Comparison of ENCODE assay signal across 25 cellular contexts in genomic region chr3:78718707-78719106, GRCh38.
"Had no signal": no experiment of that assay in that cellular context is flagged by ENCODE, and none has a peak within 500 bp of the region (broad histone marks: within the 10 kb centered on the region; RNA-seq: fewer than 3 reads in every experiment).

No MANE protein-coding gene starts in this region.

- DNase-seq: colonic mucosa; cortex of kidney; dermis blood vessel endothelial cell; dorsolateral prefrontal cortex; effector CD4-positive, alpha-beta T cell; effector CD8-positive, alpha-beta T cell; effector memory CD4-positive, alpha-beta T cell; effector memory CD8-positive, alpha-beta T cell; endodermal cell; erythroblast; esophagus squamous epithelium; foreskin fibroblast; foreskin keratinocyte; foreskin melanocyte; gastrocnemius medialis; glutamatergic neuron; head of caudate nucleus; heart left ventricle; heart right ventricle had no signal

- H3K4me1 ChIP-seq: colonic mucosa, esophagus muscularis mucosa, esophagus squamous epithelium, gastrocnemius medialis, gastroesophageal sphincter, heart left ventricle, heart right ventricle had no signal

- ATAC-seq: effector memory CD8-positive, alpha-beta T cell; esophagus mucosa; foreskin keratinocyte; gastrocnemius medialis; gastroesophageal sphincter; heart left ventricle; heart right ventricle had no signal

- H3K36me3 ChIP-seq: colonic mucosa, gastrocnemius medialis had no signal

- H3K27me3 ChIP-seq: colonic mucosa, dorsolateral prefrontal cortex, esophagus muscularis mucosa, esophagus squamous epithelium, foreskin keratinocyte, gastrocnemius medialis, gastroesophageal sphincter, heart left ventricle, heart right ventricle had no signal

- H3K4me3 ChIP-seq: colonic mucosa, coronary artery, dorsolateral prefrontal cortex, esophagus muscularis mucosa, esophagus squamous epithelium, gastrocnemius medialis, gastroesophageal sphincter, heart left ventricle, heart right ventricle had no signal

- FAIRE-seq: endothelial cell of umbilical vein had no signal

- H3K27ac ChIP-seq: colonic mucosa, coronary artery, dorsolateral prefrontal cortex, epithelial cell of prostate, esophagus muscularis mucosa, esophagus squamous epithelium, foreskin keratinocyte, gastrocnemius medialis, gastroesophageal sphincter, heart left ventricle, heart right ventricle had no signal

- H3K9me3 ChIP-seq: colonic mucosa, esophagus muscularis mucosa, esophagus squamous epithelium, gastrocnemius medialis, gastroesophageal sphincter, heart right ventricle had no signal
